10 cellular contexts compared by ENCODE assay signal in genomic region chr17:37067555-37068111, GRCh38.
A peak's percentile ranks its signal among the peaks of the same experiment; 100 is the strongest.
DNase-seq lines count a peak whose midpoint lies in the region; ATAC-seq, FAIRE-seq and TF ChIP-seq lines count a peak whose summit lies in the region.
"Had no signal": no experiment of that assay in that cellular context is flagged by ENCODE, and none has a peak within 500 bp of the region (broad histone marks: within the 10 kb centered on the region; RNA-seq: fewer than 3 reads in every experiment).

No MANE protein-coding gene starts in this region.

- ATAC-seq in left ventricle myocardium superior (peak; percentile 62), GM21529 (IDR thresholded peaks at IDR 0.05; ENCODE audit: unreplicated experiment) (no peak)

- H3K36me3 ChIP-seq in small intestine (ENCODE audit: control insufficient read depth in 2 of 2, insufficient read depth in 2 of 2, low read length in 2 of 2) (no peaks in the 10 kb centered on the region), thyroid gland (no peaks in the 10 kb centered on the region), vagina (no peaks in the 10 kb centered on the region)

- WGBS in small intestine, 3 donors: 12 to 49% (median 33%) methylated on average over 13 of the region's 13 CpGs
- 76% methylated on average over 12 to 13 of the region's 13 CpGs for WGBS in thyroid gland, 2 donors

- H3K27me3 ChIP-seq in small intestine (ENCODE audit: control insufficient read depth in 2 of 2, insufficient read depth in 2 of 2, low read length in 2 of 2) (no peaks in the 10 kb centered on the region), thyroid gland (no peaks in the 10 kb centered on the region), vagina (no peaks in the 10 kb centered on the region)

- peaks cover 12% of the 10 kb centered on the region for H3K4me1 Mint-ChIP-seq in type B pancreatic cell (ENCODE audit: unreplicated experiment)
- H3K4me1 Mint-ChIP-seq: activated naive CD4-positive, alpha-beta T cell treated with anti-CD3 and anti-CD28 coated beads, Interleukin-2, amount 50 U/mL, for 24 hours had no signal

- no peaks in the 10 kb centered on the region for H3K9me3 Mint-ChIP-seq in type B pancreatic cell
- H3K9me3 Mint-ChIP-seq: activated naive CD4-positive, alpha-beta T cell treated with anti-CD3 and anti-CD28 coated beads, Interleukin-2, amount 50 U/mL, for 24 hours had no signal

- no peak for TF ChIP-seq POLR2A in thyroid gland (IDR thresholded peaks at IDR 0.05)
- no peak for TF ChIP-seq POLR2A in vagina (IDR thresholded peaks at IDR 0.05)

- no peaks in the 10 kb centered on the region for H3K36me3 Mint-ChIP-seq in type B pancreatic cell
- H3K36me3 Mint-ChIP-seq: activated naive CD4-positive, alpha-beta T cell treated with anti-CD3 and anti-CD28 coated beads, Interleukin-2, amount 50 U/mL, for 24 hours had no signal

- DNase-seq in HFF-Myc (ENCODE audit: extremely low read depth, low read depth) (peak; percentile 42), SW480 (ENCODE audit: low spot score) (peak; percentile 90), left ventricle myocardium superior (peak; percentile 49), small intestine (peak; percentile 95), thyroid gland (no peak), vagina (ENCODE audit: extremely low spot score in 2 of 2) (no peak), type B pancreatic cell (ENCODE audit: extremely low spot score, unreplicated experiment) (no peak)
- DNase-seq: NCI-H2081 treated with DMSO at 0.1 percent for 48 hours had no signal

- peak overlapping the region; percentile 56 to 96 for H3K27ac ChIP-seq in small intestine (ENCODE audit: low read depth in 1 of 2, low read length in 1 of 2)
- no peak overlapping the region for H3K27ac ChIP-seq in thyroid gland
- no peak overlapping the region for H3K27ac ChIP-seq in vagina

- H3K4me1 ChIP-seq in small intestine (ENCODE audit: control insufficient read depth in 2 of 2, insufficient read depth in 1 of 2, low read depth in 1 of 2, low read length in 1 of 2) (peaks cover 0 to 6% of the 10 kb centered on the region in 2 donors), thyroid gland (no peaks in the 10 kb centered on the region), vagina (peaks cover 7% of the 10 kb centered on the region)

- no peak for FAIRE-seq in small intestine (lab: Jason Lieb, UNC)

- intact Hi-C loops in left ventricle myocardium superior (cut with micrococcal nuclease) (no loop called here), thyroid gland (cut with DNase I) (no loop called here), vagina (cut with DNase I) (no loop called here)

- no peaks in the 10 kb centered on the region for H3K9me3 ChIP-seq in small intestine (ENCODE audit: control insufficient read depth, low read depth)
- no peaks in the 10 kb centered on the region for H3K9me3 ChIP-seq in thyroid gland
- H3K9me3 ChIP-seq in vagina: no peaks in the 10 kb centered on the region

- no peak overlapping the region for H3K27ac Mint-ChIP-seq in type B pancreatic cell
- H3K27ac Mint-ChIP-seq: activated naive CD4-positive, alpha-beta T cell treated with anti-CD3 and anti-CD28 coated beads, Interleukin-2, amount 50 U/mL, for 24 hours had no signal

- H3K27me3 Mint-ChIP-seq in type B pancreatic cell: peaks cover 31% of the 10 kb centered on the region
- H3K27me3 Mint-ChIP-seq: activated naive CD4-positive, alpha-beta T cell treated with anti-CD3 and anti-CD28 coated beads, Interleukin-2, amount 50 U/mL, for 24 hours had no signal

- TF ChIP-seq CTCF in HFF-Myc (IDR thresholded peaks at IDR 0.05; ENCODE audit: low read depth, low read length, missing control alignments) (no peak), thyroid gland (IDR thresholded peaks at IDR 0.05) (no peak), vagina (IDR thresholded peaks at IDR 0.05) (no peak), type B pancreatic cell (conservative IDR thresholded peaks at IDR 0.05) (no peak)

- H3K4me3 Mint-ChIP-seq in type B pancreatic cell: no peak overlapping the region
- H3K4me3 Mint-ChIP-seq: activated naive CD4-positive, alpha-beta T cell treated with anti-CD3 and anti-CD28 coated beads, Interleukin-2, amount 50 U/mL, for 24 hours had no signal

- no peak overlapping the region for H3K4me3 ChIP-seq in HFF-Myc (replicated peaks; ENCODE audit: low read depth, low read length)
- H3K4me3 ChIP-seq in small intestine (ENCODE audit: low read depth in 1 of 2, low read length in 2 of 2): no peak overlapping the region
- H3K4me3 ChIP-seq in thyroid gland (replicated peaks in 1 of 3): no peak overlapping the region
- H3K4me3 ChIP-seq in vagina: no peak overlapping the region

Comparison
In these comparisons a context has a peak if more than half of its experiments do, and no peak if none do; other contexts are left out.
1. DNase-seq: peak in HFF-Myc (single experiment), SW480 (single experiment), left ventricle myocardium superior (single experiment) and small intestine (single experiment); none in thyroid gland (0 of 2), vagina (0 of 2) and type B pancreatic cell (single experiment).
2. H3K27ac ChIP-seq: peak in small intestine (2 of 2); none in thyroid gland (0 of 3) and vagina (single experiment).